1 cellular context compared by ENCODE assay signal in genomic region chr13:51637852-51638496, GRCh38.
TF ChIP-seq lines count a peak whose summit lies in the region.

No MANE protein-coding gene starts in this region.

TF ChIP-seq in HEK293, 187 proteins besides CTCF, POLR2A, EP300 and RAD21 (continued from another document):
- no peak for TF ChIP-seq PRDM10 (tag by site-specific recombination; IDR thresholded peaks at IDR 0.05)
- TF ChIP-seq ZNF341 (tag by site-specific recombination; IDR thresholded peaks at IDR 0.05; ENCODE audit: low read depth): no peak
- TF ChIP-seq YY2 (tag by site-specific recombination; IDR thresholded peaks at IDR 0.05): no peak
- TF ChIP-seq ZNF274 (IDR thresholded peaks at IDR 0.05; ENCODE audit: low read length): no peak
- TF ChIP-seq ZNF274 (tag by site-specific recombination; IDR thresholded peaks at IDR 0.05; ENCODE audit: borderline replicate concordance): no peak
- no peak for TF ChIP-seq ZNF704 (tag by site-specific recombination; IDR thresholded peaks at IDR 0.05)
- TF ChIP-seq ZNF133 (tag by site-specific recombination; IDR thresholded peaks at IDR 0.05): no peak
- TF ChIP-seq ZNF366 (tag by site-specific recombination; conservative IDR thresholded peaks at IDR 0.05): peak; percentile 79; the same call in 1 of the 2 replicates
- TF ChIP-seq ZBTB17 (tag by site-specific recombination; IDR thresholded peaks at IDR 0.05): peak; percentile 87
- no peak for TF ChIP-seq GFI1B (tag by site-specific recombination; IDR thresholded peaks at IDR 0.05)
- no peak for TF ChIP-seq ZNF175 (tag by site-specific recombination; IDR thresholded peaks at IDR 0.05)
- no peak for TF ChIP-seq ZNF768 (tag by site-specific recombination; IDR thresholded peaks at IDR 0.05)
- TF ChIP-seq ZNF18 (tag by site-specific recombination; IDR thresholded peaks at IDR 0.05): peak; percentile 78
- no peak for TF ChIP-seq ZNF561 (tag by site-specific recombination; IDR thresholded peaks at IDR 0.05; ENCODE audit: borderline replicate concordance)
- TF ChIP-seq ZNF174 (tag by site-specific recombination; IDR thresholded peaks at IDR 0.05): no peak
- no peak for TF ChIP-seq ZBTB1 (tag by site-specific recombination; IDR thresholded peaks at IDR 0.05)
- 0 out of 2 replicates have a peak, but pooled peaks have one; percentile 28 for TF ChIP-seq ZFP69B (tag by site-specific recombination; IDR thresholded peaks at IDR 0.05)
